Comparison of ENCODE assay signal across 8 cellular contexts in the genomic region with DNA sequence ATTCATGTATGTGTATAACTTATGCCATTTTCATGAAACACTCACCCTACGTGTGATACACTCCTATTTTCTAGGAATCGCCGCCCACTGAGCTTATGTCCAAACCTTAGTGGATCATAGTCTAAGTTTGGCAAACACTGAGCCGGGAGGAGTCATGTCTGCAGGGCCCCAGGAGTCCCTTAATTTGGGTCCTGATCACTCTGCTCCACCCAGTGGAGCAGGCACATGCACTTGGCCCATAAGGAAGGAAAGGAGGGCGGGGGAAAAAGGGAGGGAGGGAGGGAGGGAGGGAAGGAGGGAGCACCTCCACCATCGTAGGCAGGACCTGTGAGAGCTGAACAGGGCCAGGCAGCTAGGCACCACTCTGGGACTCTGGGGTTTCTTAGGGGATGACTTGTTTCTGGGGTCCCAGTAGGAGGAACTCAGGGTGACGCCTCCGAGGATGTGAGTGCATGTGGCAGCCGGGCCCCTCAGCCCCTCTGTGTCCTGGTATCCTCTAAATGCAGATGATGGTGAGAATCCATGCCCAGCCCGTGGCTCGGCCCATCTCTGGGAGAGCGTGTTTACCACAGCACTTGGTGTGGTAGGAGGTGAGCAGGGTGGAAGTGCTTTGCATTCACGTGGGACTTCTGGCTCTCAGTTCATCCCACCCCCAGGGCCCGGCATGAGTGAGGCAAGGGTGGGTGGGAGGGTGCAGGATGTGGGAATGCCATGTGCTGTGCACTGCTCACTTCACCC.
DNase-seq lines count a peak whose midpoint lies in the region; ATAC-seq, FAIRE-seq and TF ChIP-seq lines count a peak whose summit lies in the region.

No MANE protein-coding gene starts in this region.

- ATAC-seq in T-cell (replicated peaks in 1 of 4) (peak in 1 of 4 experiments; percentile 1), esophagus mucosa (peak; percentile 58), HG02798 (IDR thresholded peaks at IDR 0.05; ENCODE audit: poor library complexity, unreplicated experiment) (no peak), HG02970 (IDR thresholded peaks at IDR 0.05; ENCODE audit: low FRiP score, unreplicated experiment) (no peak), HG03342 (IDR thresholded peaks at IDR 0.05; ENCODE audit: unreplicated experiment) (no peak)

- no peak for DNase-seq in GM12892 (ENCODE audit: insufficient read length)
- peak in 7 of 34 experiments; percentile 6 to 41 (median 22) for DNase-seq in T-cell
- DNase-seq in stimulated activated CD4-positive, alpha-beta T cell treated with anti-CD3 and anti-CD28 coated beads, Interleukin-12 subunit alpha, Interleukin-12 subunit beta, amount 100 ng/mL, for 4 hours = peak; percentile 26
- no peak for DNase-seq in D721Med (ENCODE audit: insufficient read length, low spot score)

- peak overlapping the region; percentile 77 to 86 (median 78) for H3K4me3 Mint-ChIP-seq in T-cell

- CTCF ChIA-PET in T-cell (lab: Charles Lee) = interaction anchor here (0.6 to 2.1 kb wide), 11 partner anchors 19 to 96 kb away, joined by 3 to 16 read pairs (median 6); no protein-coding TSS in a partner anchor

- H3K36me3 Mint-ChIP-seq in T-cell = no peaks in the 10 kb centered on the region

- H3K4me1 Mint-ChIP-seq in T-cell = peaks cover 77 to 85% (median 84%) of the 10 kb centered on the region in 3 donors

- no peak for TF ChIP-seq CTCF in D721Med (IDR thresholded peaks at IDR 0.05; ENCODE audit: insufficient read depth, missing control alignments)

- H3K9me3 Mint-ChIP-seq in T-cell = no peaks in the 10 kb centered on the region

- no peaks in the 10 kb centered on the region for H3K27me3 Mint-ChIP-seq in T-cell

- peak; percentile 26; the same call in 1 of the 2 replicates for TF ChIP-seq POLR2A in GM12892 (IDR thresholded peaks at IDR 0.05; ENCODE audit: low read depth, low read length)

- no peak for FAIRE-seq in GM12892 (lab: Jason Lieb, UNC)
- no peak for FAIRE-seq in D721Med (lab: Jason Lieb, UNC)

- POLR2A ChIA-PET in T-cell (lab: Charles Lee) = interaction anchor here in 1 of 2 donors (0.8 kb wide), 1 partner anchor 111 kb away, joined by 4 read pairs; no protein-coding TSS in a partner anchor

- peak overlapping the region; percentile 98 for H3K27ac Mint-ChIP-seq in T-cell
